10 cellular contexts compared by ENCODE assay signal in genomic region chr14:69682607-69683263, GRCh38.
DNase-seq lines count a peak whose midpoint lies in the region; ATAC-seq and TF ChIP-seq lines count a peak whose summit lies in the region.
"Had no signal": no experiment of that assay in that cellular context is flagged by ENCODE, and none has a peak within 500 bp of the region (broad histone marks: within the 10 kb centered on the region; RNA-seq: fewer than 3 reads in every experiment).

No MANE protein-coding gene starts in this region.

- H3K36me3 ChIP-seq in skeletal muscle tissue (ENCODE audit: control insufficient read depth in 3 of 3, insufficient read depth in 3 of 3, low read length in 3 of 3) (no peaks in the 10 kb centered on the region), MG63 (no peaks in the 10 kb centered on the region)

- no peak for TF ChIP-seq POLR2A in erythroblast (IDR thresholded peaks at IDR 0.05; ENCODE audit: low read length)

- TF ChIP-seq CTCF in RWPE1 (conservative IDR thresholded peaks at IDR 0.05; ENCODE audit: low read depth), result no peak

- ATAC-seq in GM19043 (IDR thresholded peaks at IDR 0.05; ENCODE audit: low read depth, unreplicated experiment) (peak; percentile 52), HG03439 (IDR thresholded peaks at IDR 0.05; ENCODE audit: unreplicated experiment) (no peak), GM19324 (IDR thresholded peaks at IDR 0.05; ENCODE audit: low FRiP score, unreplicated experiment) (no peak)
- ATAC-seq: activated CD4-positive, CD25-positive, alpha-beta regulatory T cell treated with anti-CD3 and anti-CD28 coated beads, Interleukin-2, amount 50 U/mL, for 24 hours had no signal

- H3K9me3 ChIP-seq in skeletal muscle tissue (ENCODE audit: control insufficient read depth in 3 of 3, low read length in 3 of 3), result no peaks in the 10 kb centered on the region
- no peaks in the 10 kb centered on the region for H3K9me3 ChIP-seq in MG63

- DNase-seq in RWPE1 (ENCODE audit: low spot score) (no peak), erythroblast (lab: John Stamatoyannopoulos, UW) (peak; percentile 63 to 67), MG63 (no peak)
- DNase-seq: endodermal cell, NCI-H1105 treated with DMSO at 0.1 percent for 48 hours had no signal

- H3K9ac ChIP-seq in skeletal muscle tissue (ENCODE audit: low read depth in 1 of 3, low read length in 3 of 3), result no peak overlapping the region

- CTCF ChIA-PET in RWPE1 (lab: Yijun Ruan, JAX), result interaction anchor here (0.9 kb wide), 1 partner anchor 78 kb away, joined by 3 read pairs; no protein-coding TSS in a partner anchor

- peak overlapping the region; percentile 59 for H3K27ac ChIP-seq in RWPE1
- peak overlapping the region; percentile 59 for H3K27ac ChIP-seq in skeletal muscle tissue (ENCODE audit: low read depth, low read length)

- no peak overlapping the region for H3K4me3 ChIP-seq in skeletal muscle tissue (ENCODE audit: low read length in 3 of 3)
- no peak overlapping the region for H3K4me3 ChIP-seq in MG63

- H3K27me3 ChIP-seq in skeletal muscle tissue (ENCODE audit: control insufficient read depth in 3 of 3, insufficient read depth in 3 of 3, low read length in 3 of 3) (no peaks in the 10 kb centered on the region), MG63 (no peaks in the 10 kb centered on the region)

- POLR2A ChIA-PET in RWPE1 (lab: Yijun Ruan, JAX; ENCODE audit: low non-redundant PET), result interaction anchor here (0.7 kb wide), 1 partner anchor 27 kb away, joined by 8 read pairs; no protein-coding TSS in a partner anchor

- peaks cover 29 to 55% (median 42%) of the 10 kb centered on the region in 3 donors for H3K4me1 ChIP-seq in skeletal muscle tissue (ENCODE audit: control insufficient read depth in 3 of 3, insufficient read depth in 3 of 3, low read length in 3 of 3)

Comparison
In these comparisons a context has a peak if more than half of its experiments do, and no peak if none do; other contexts are left out.
1. DNase-seq: peak in erythroblast (2 of 2); none in RWPE1 (single experiment) and MG63 (single experiment).